In the genomic region with DNA sequence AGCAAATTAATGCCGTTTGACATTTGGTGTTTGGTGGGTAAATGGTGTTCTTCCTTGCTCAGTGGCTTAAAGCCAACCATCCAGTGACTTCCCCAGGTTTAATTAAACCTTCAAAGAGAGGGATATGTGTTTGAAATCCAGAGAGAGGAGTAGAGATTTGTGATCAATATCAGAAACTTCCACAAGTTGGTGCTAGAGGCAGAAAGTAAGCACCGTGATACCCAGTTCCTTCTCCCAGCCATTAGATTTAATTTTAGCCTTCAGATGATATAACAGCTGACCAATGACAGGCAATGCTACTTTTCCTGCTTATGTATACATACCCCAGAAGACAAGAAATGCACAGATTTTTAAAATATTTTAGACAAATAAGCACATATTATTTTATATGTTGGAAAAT, we compare ENCODE assay signal across 10 cellular contexts.
DNase-seq lines count a peak whose midpoint lies in the region; ATAC-seq and TF ChIP-seq lines count a peak whose summit lies in the region.
"Had no signal": no experiment of that assay in that cellular context is flagged by ENCODE, and none has a peak within 500 bp of the region (broad histone marks: within the 10 kb centered on the region; RNA-seq: fewer than 3 reads in every experiment).

No MANE protein-coding gene starts in this region.

- no peak overlapping the region for H2BK120ac ChIP-seq in mesendoderm (ENCODE audit: low read depth, low read length)

- DNase-seq in G401 (ENCODE audit: low spot score): peak; percentile 30
- DNase-seq in NCI-H226: peak; percentile 27
- DNase-seq in chondrocyte (ENCODE audit: low spot score): no peak
- peak; percentile 42 for DNase-seq in mesendoderm
- no peak for DNase-seq in NCI-H2196 (lab: John Stamatoyannopoulos, UW; ENCODE audit: unreplicated experiment)
- DNase-seq in activated T-cell treated with anti-CD3 and anti-CD28 coated beads, Interleukin-2, amount 50 U/mL, for 48 hours: no peak
- DNase-seq: activated naive CD8-positive, alpha-beta T cell treated with anti-CD3 and anti-CD28 coated beads, Interleukin-2, amount 10 ng/mL, durations not matched to agents 7 days and 5 days; islet precursor cell had no signal

- H3K4ac ChIP-seq in mesendoderm (ENCODE audit: low read depth, low read length): no peak overlapping the region

- no peak overlapping the region for H3K4me2 ChIP-seq in mesendoderm (ENCODE audit: low read length)

- no peak overlapping the region for H3K18ac ChIP-seq in mesendoderm (ENCODE audit: low read length)

- peaks cover 9% of the 10 kb centered on the region for H3K4me1 Mint-ChIP-seq in chondrocyte (ENCODE audit: low read depth)
- H3K4me1 Mint-ChIP-seq: activated naive CD8-positive, alpha-beta T cell treated with anti-CD3 and anti-CD28 coated beads, Interleukin-2, amount 10 ng/mL, durations not matched to agents 7 days and 5 days had no signal

- H3K9ac ChIP-seq in mesendoderm (ENCODE audit: low read length): no peak overlapping the region

- H3K36me3 Mint-ChIP-seq in chondrocyte (ENCODE audit: low read depth): no peaks in the 10 kb centered on the region
- H3K36me3 Mint-ChIP-seq: activated naive CD8-positive, alpha-beta T cell treated with anti-CD3 and anti-CD28 coated beads, Interleukin-2, amount 10 ng/mL, durations not matched to agents 7 days and 5 days had no signal

- H3K4me3 ChIP-seq in mesendoderm (ENCODE audit: low read length): no peak overlapping the region

- no peaks in the 10 kb centered on the region for H3K9me3 Mint-ChIP-seq in chondrocyte (ENCODE audit: low read depth)

- no peak for ATAC-seq in GM19467 (IDR thresholded peaks at IDR 0.05; ENCODE audit: unreplicated experiment)
- no peak for ATAC-seq in GM21381 (IDR thresholded peaks at IDR 0.05; ENCODE audit: unreplicated experiment)

- H3K79me1 ChIP-seq in mesendoderm (ENCODE audit: low read length): no peaks in the 10 kb centered on the region

- peaks cover 2% of the 10 kb centered on the region for H3K4me1 ChIP-seq in mesendoderm (ENCODE audit: control insufficient read depth, low read depth, low read length)

- no peak overlapping the region for H2BK5ac ChIP-seq in mesendoderm (ENCODE audit: low read length)

- H3K4me3 Mint-ChIP-seq in chondrocyte (ENCODE audit: unreplicated experiment): no peak overlapping the region
- H3K4me3 Mint-ChIP-seq: activated naive CD8-positive, alpha-beta T cell treated with anti-CD3 and anti-CD28 coated beads, Interleukin-2, amount 10 ng/mL, durations not matched to agents 7 days and 5 days had no signal

- H4K5ac ChIP-seq in mesendoderm (ENCODE audit: low read length): no peak overlapping the region

- H3K27ac Mint-ChIP-seq in chondrocyte (ENCODE audit: unreplicated experiment): no peak overlapping the region
- H3K27ac Mint-ChIP-seq: activated naive CD8-positive, alpha-beta T cell treated with anti-CD3 and anti-CD28 coated beads, Interleukin-2, amount 10 ng/mL, durations not matched to agents 7 days and 5 days had no signal

- H2BK15ac ChIP-seq in mesendoderm (replicated peaks; ENCODE audit: low read depth): no peak overlapping the region

- in situ Hi-C loops in G401 (cut with HindIII; ENCODE audit: low sequenced_read_pairs): no loop called here

- TF ChIP-seq CTCF in chondrocyte (IDR thresholded peaks at IDR 0.05): peak; percentile 81

- H2AK5ac ChIP-seq in mesendoderm (ENCODE audit: low read length): no peak overlapping the region

- H4K8ac ChIP-seq in mesendoderm (ENCODE audit: low read depth, low read length): no peak overlapping the region

- no peaks in the 10 kb centered on the region for H3K27me3 Mint-ChIP-seq in chondrocyte (ENCODE audit: low read depth)
- H3K27me3 Mint-ChIP-seq: activated naive CD8-positive, alpha-beta T cell treated with anti-CD3 and anti-CD28 coated beads, Interleukin-2, amount 10 ng/mL, durations not matched to agents 7 days and 5 days had no signal

- H3K27me3 ChIP-seq in mesendoderm (ENCODE audit: insufficient read depth, low read length, poor library complexity): no peaks in the 10 kb centered on the region

- no peak overlapping the region for H3K23ac ChIP-seq in mesendoderm (ENCODE audit: low read length)

- no peak overlapping the region for H3K56ac ChIP-seq in mesendoderm (ENCODE audit: low read length)

- no peaks in the 10 kb centered on the region for H3K79me2 ChIP-seq in mesendoderm (ENCODE audit: control insufficient read depth, insufficient read depth, low read length)

- H3K36me3 ChIP-seq in mesendoderm (ENCODE audit: control insufficient read depth, insufficient read depth, low read length): no peaks in the 10 kb centered on the region

- WGBS in mesendoderm (ENCODE audit: extremely low coverage, insufficient coverage, low lambda C conversion rate): no CpG with 5 or more reads among the region's 2 CpGs

- H3K27ac ChIP-seq in mesendoderm (ENCODE audit: low read depth, low read length): no peak overlapping the region

Comparison
In these comparisons a context has a peak if more than half of its experiments do, and no peak if none do; other contexts are left out.
1. DNase-seq: peak in G401 (single experiment), NCI-H226 (single experiment) and mesendoderm (single experiment); none in chondrocyte (single experiment), NCI-H2196 (single experiment) and activated T-cell treated with anti-CD3 and anti-CD28 coated beads, Interleukin-2, amount 50 U/mL, for 48 hours (0 of 2).